ENCODE assay signal across 1 cellular context in the genomic region with DNA sequence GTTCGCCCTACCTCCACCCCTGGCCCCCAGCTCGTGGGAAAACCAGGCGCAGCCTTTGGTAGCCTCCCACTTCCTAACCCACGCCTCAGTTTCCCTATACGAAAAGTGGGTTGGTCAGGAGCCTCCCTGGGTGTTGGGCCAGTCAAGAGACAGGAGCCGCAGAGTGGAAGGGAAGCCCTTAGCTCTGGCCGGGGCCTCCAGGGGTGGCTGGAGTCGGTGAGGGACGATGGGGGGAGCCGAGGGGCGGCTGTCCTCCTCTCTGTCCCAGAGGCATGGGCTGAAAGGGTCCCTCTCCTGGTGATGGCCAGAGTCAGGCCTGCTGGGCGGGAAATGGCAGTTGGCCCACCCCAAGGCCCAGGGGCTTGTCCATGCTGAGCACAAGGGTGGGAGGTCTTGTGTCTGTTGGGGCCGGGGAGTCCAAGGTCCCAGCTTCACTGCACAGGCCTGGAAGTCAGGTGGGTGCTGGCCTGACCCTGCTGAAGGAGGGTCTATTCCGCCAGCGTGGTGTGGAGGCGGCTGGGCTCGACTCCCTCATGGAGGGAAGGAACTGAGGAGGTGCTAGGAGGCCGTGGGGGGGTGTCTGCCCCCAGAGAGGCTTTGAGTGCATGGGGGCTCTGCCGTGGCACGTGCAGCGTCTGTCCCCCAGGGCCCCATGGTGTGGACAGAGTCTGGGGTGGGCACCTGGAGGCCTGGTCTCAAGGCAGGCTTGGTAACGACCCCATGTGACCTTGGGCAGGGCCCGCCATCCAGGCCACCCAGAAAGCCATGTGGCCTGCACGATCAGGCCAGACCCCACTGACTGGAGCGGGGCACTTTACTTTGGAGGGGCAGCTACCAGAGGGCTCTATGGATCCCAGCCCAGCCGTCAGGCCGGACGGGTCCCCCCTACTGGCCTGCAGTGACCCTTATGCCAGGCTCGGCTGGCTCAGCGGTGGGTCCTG.
TF ChIP-seq lines count a peak whose summit lies in the region.

No MANE protein-coding gene starts in this region.

TF ChIP-seq in HepG2, 621 proteins besides CTCF, POLR2A, EP300 and RAD21 (continued from another document and continues in another):
- TF ChIP-seq, protein P1, sequence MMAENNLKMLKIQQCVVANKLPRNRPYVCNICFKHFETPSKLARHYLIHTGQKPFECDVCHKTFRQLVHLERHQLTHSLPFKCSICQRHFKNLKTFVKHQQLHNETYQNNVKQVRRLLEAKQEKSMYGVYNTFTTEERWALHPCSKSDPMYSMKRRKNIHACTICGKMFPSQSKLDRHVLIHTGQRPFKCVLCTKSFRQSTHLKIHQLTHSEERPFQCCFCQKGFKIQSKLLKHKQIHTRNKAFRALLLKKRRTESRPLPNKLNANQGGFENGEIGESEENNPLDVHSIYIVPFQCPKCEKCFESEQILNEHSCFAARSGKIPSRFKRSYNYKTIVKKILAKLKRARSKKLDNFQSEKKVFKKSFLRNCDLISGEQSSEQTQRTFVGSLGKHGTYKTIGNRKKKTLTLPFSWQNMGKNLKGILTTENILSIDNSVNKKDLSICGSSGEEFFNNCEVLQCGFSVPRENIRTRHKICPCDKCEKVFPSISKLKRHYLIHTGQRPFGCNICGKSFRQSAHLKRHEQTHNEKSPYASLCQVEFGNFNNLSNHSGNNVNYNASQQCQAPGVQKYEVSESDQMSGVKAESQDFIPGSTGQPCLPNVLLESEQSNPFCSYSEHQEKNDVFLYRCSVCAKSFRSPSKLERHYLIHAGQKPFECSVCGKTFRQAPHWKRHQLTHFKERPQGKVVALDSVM (CRISPR knock-in tag; IDR thresholded peaks at IDR 0.05): no peak
- TF ChIP-seq RFXAP (CRISPR knock-in tag; IDR thresholded peaks at IDR 0.05; ENCODE audit: borderline replicate concordance): no peak
- no peak for TF ChIP-seq ZNF792 (CRISPR knock-in tag; IDR thresholded peaks at IDR 0.05)
- no peak for TF ChIP-seq ZNF7 (CRISPR knock-in tag; IDR thresholded peaks at IDR 0.05)
- peak; percentile 78; the same call in 1 of the 2 replicates for TF ChIP-seq ZFYVE20 (CRISPR knock-in tag; IDR thresholded peaks at IDR 0.05; ENCODE audit: borderline replicate concordance, low read depth)
- TF ChIP-seq ZFP90 (CRISPR knock-in tag; IDR thresholded peaks at IDR 0.05; ENCODE audit: borderline replicate concordance): no peak; the same call in 1 of the 2 replicates
- TF ChIP-seq MBD4 (IDR thresholded peaks at IDR 0.05; ENCODE audit: borderline replicate concordance, low read length): no peak
- no peak; the same call in none of the 2 replicates for TF ChIP-seq ZNF552 (CRISPR knock-in tag; IDR thresholded peaks at IDR 0.05; ENCODE audit: borderline replicate concordance)
- no peak for TF ChIP-seq NFRKB (IDR thresholded peaks at IDR 0.05)
- TF ChIP-seq KMT2A (CRISPR knock-in tag; IDR thresholded peaks at IDR 0.05): 0 out of 2 replicates have a peak, but pooled peaks have one; percentile 13
- TF ChIP-seq, protein P2, sequence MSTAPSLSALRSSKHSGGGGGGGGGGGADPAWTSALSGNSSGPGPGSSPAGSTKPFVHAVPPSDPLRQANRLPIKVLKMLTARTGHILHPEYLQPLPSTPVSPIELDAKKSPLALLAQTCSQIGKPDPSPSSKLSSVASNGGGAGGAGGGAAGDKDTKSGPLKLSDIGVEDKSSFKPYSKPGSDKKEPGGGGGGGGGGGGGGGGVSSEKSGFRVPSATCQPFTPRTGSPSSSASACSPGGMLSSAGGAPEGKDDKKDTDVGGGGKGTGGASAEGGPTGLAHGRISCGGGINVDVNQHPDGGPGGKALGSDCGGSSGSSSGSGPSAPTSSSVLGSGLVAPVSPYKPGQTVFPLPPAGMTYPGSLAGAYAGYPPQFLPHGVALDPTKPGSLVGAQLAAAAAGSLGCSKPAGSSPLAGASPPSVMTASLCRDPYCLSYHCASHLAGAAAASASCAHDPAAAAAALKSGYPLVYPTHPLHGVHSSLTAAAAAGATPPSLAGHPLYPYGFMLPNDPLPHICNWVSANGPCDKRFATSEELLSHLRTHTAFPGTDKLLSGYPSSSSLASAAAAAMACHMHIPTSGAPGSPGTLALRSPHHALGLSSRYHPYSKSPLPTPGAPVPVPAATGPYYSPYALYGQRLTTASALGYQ (CRISPR knock-in tag; IDR thresholded peaks at IDR 0.05): no peak
- TF ChIP-seq CHCHD3 (CRISPR knock-in tag; IDR thresholded peaks at IDR 0.05): no peak
- TF ChIP-seq HOXA9 (CRISPR knock-in tag; IDR thresholded peaks at IDR 0.05; ENCODE audit: borderline replicate concordance): 0 out of 2 replicates have a peak, but pooled peaks have one; percentile 59
- no peak for TF ChIP-seq RARG (CRISPR knock-in tag; IDR thresholded peaks at IDR 0.05; ENCODE audit: low read depth)
- TF ChIP-seq SNRNP70 (IDR thresholded peaks at IDR 0.05; ENCODE audit: low read depth, low read length): no peak
- no peak; the same call in 1 of the 2 replicates for TF ChIP-seq REXO4 (CRISPR knock-in tag; IDR thresholded peaks at IDR 0.05; ENCODE audit: borderline replicate concordance)
- TF ChIP-seq FOXA3 (CRISPR knock-in tag; IDR thresholded peaks at IDR 0.05): no peak
- TF ChIP-seq ZNF326 (CRISPR knock-in tag; IDR thresholded peaks at IDR 0.05; ENCODE audit: borderline replicate concordance): no peak
- no peak for TF ChIP-seq HMG20A (CRISPR knock-in tag; IDR thresholded peaks at IDR 0.05; ENCODE audit: borderline replicate concordance)
- TF ChIP-seq NR2F1 (CRISPR knock-in tag; IDR thresholded peaks at IDR 0.05): peak in 1 of 2 experiments; percentile 9; a peak in 1 of 4 replicates
- TF ChIP-seq ZNF496 (CRISPR knock-in tag; IDR thresholded peaks at IDR 0.05; ENCODE audit: insufficient replicate concordance): no peak
- no peak for TF ChIP-seq SP4 (CRISPR knock-in tag; IDR thresholded peaks at IDR 0.05)
- TF ChIP-seq ZNF124 (CRISPR knock-in tag; IDR thresholded peaks at IDR 0.05): peak; percentile 20; the same call in 1 of the 2 replicates
- TF ChIP-seq, protein P3, sequence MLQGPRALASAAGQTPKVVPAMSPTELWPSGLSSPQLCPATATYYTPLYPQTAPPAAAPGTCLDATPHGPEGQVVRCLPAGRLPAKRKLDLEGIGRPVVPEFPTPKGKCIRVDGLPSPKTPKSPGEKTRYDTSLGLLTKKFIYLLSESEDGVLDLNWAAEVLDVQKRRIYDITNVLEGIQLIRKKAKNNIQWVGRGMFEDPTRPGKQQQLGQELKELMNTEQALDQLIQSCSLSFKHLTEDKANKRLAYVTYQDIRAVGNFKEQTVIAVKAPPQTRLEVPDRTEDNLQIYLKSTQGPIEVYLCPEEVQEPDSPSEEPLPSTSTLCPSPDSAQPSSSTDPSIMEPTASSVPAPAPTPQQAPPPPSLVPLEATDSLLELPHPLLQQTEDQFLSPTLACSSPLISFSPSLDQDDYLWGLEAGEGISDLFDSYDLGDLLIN (CRISPR knock-in tag; IDR thresholded peaks at IDR 0.05; ENCODE audit: borderline replicate concordance): 0 out of 2 replicates have a peak, but pooled peaks have one; percentile 10
- TF ChIP-seq, protein P4, sequence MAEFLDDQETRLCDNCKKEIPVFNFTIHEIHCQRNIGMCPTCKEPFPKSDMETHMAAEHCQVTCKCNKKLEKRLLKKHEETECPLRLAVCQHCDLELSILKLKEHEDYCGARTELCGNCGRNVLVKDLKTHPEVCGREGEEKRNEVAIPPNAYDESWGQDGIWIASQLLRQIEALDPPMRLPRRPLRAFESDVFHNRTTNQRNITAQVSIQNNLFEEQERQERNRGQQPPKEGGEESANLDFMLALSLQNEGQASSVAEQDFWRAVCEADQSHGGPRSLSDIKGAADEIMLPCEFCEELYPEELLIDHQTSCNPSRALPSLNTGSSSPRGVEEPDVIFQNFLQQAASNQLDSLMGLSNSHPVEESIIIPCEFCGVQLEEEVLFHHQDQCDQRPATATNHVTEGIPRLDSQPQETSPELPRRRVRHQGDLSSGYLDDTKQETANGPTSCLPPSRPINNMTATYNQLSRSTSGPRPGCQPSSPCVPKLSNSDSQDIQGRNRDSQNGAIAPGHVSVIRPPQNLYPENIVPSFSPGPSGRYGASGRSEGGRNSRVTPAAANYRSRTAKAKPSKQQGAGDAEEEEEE (CRISPR knock-in tag; IDR thresholded peaks at IDR 0.05; ENCODE audit: borderline replicate concordance): peak; percentile 82; the same call in 1 of the 2 replicates
- TF ChIP-seq ZKSCAN8 (CRISPR knock-in tag; IDR thresholded peaks at IDR 0.05; ENCODE audit: borderline replicate concordance): no peak
- TF ChIP-seq DMAP1 (CRISPR knock-in tag; IDR thresholded peaks at IDR 0.05): peak; percentile 79; the same call in 1 of the 2 replicates
- TF ChIP-seq, protein P5, sequence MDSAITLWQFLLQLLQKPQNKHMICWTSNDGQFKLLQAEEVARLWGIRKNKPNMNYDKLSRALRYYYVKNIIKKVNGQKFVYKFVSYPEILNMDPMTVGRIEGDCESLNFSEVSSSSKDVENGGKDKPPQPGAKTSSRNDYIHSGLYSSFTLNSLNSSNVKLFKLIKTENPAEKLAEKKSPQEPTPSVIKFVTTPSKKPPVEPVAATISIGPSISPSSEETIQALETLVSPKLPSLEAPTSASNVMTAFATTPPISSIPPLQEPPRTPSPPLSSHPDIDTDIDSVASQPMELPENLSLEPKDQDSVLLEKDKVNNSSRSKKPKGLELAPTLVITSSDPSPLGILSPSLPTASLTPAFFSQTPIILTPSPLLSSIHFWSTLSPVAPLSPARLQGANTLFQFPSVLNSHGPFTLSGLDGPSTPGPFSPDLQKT (CRISPR knock-in tag; IDR thresholded peaks at IDR 0.05; ENCODE audit: borderline replicate concordance): no peak
- TF ChIP-seq RBM22 (optimal IDR thresholded peaks at IDR 0.05; ENCODE audit: low read length): peak; percentile 67
- TF ChIP-seq PHF8 (CRISPR knock-in tag; IDR thresholded peaks at IDR 0.05): peak; percentile 43
- TF ChIP-seq, protein P6, sequence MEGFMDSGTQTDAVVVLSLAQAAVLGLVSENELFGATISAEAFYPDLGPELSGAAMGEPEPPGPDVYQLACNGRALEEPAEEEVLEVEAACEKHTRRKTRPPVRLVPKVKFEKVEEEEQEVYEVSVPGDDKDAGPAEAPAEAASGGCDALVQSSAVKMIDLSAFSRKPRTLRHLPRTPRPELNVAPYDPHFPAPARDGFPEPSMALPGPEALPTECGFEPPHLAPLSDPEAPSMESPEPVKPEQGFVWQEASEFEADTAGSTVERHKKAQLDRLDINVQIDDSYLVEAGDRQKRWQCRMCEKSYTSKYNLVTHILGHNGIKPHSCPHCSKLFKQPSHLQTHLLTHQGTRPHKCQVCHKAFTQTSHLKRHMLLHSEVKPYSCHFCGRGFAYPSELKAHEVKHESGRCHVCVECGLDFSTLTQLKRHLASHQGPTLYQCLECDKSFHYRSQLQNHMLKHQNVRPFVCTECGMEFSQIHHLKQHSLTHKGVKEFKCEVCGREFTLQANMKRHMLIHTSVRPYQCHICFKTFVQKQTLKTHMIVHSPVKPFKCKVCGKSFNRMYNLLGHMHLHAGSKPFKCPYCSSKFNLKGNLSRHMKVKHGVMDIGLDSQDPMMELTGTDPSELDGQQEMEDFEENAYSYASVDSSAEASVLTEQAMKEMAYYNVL (CRISPR knock-in tag; IDR thresholded peaks at IDR 0.05; ENCODE audit: borderline replicate concordance): peak; percentile 30; the same call in 1 of the 2 replicates
- TF ChIP-seq ZNF446 (CRISPR knock-in tag; IDR thresholded peaks at IDR 0.05): peak; percentile 93; the same call in 1 of the 2 replicates
- no peak for TF ChIP-seq MIER3 (CRISPR knock-in tag; IDR thresholded peaks at IDR 0.05; ENCODE audit: borderline replicate concordance)
- TF ChIP-seq, protein P7, sequence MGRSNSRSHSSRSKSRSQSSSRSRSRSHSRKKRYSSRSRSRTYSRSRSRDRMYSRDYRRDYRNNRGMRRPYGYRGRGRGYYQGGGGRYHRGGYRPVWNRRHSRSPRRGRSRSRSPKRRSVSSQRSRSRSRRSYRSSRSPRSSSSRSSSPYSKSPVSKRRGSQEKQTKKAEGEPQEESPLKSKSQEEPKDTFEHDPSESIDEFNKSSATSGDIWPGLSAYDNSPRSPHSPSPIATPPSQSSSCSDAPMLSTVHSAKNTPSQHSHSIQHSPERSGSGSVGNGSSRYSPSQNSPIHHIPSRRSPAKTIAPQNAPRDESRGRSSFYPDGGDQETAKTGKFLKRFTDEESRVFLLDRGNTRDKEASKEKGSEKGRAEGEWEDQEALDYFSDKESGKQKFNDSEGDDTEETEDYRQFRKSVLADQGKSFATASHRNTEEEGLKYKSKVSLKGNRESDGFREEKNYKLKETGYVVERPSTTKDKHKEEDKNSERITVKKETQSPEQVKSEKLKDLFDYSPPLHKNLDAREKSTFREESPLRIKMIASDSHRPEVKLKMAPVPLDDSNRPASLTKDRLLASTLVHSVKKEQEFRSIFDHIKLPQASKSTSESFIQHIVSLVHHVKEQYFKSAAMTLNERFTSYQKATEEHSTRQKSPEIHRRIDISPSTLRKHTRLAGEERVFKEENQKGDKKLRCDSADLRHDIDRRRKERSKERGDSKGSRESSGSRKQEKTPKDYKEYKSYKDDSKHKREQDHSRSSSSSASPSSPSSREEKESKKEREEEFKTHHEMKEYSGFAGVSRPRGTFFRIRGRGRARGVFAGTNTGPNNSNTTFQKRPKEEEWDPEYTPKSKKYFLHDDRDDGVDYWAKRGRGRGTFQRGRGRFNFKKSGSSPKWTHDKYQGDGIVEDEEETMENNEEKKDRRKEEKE (IDR thresholded peaks at IDR 0.05): no peak
- no peak for TF ChIP-seq MBNL3 (CRISPR knock-in tag; conservative IDR thresholded peaks at IDR 0.05)
- TF ChIP-seq ZFP36 (IDR thresholded peaks at IDR 0.05; ENCODE audit: borderline replicate concordance, low read depth, low read length, partially characterized antibody): no peak
- TF ChIP-seq ZBTB42 (CRISPR knock-in tag; IDR thresholded peaks at IDR 0.05): peak; percentile 15; the same call in 1 of the 2 replicates
- no peak; the same call in 1 of the 2 replicates for TF ChIP-seq SMAD3 (CRISPR knock-in tag; IDR thresholded peaks at IDR 0.05)
- no peak for TF ChIP-seq NFYC (CRISPR knock-in tag; IDR thresholded peaks at IDR 0.05)
- peak; percentile 7; the same call in 1 of the 2 replicates for TF ChIP-seq CREM (IDR thresholded peaks at IDR 0.05)
- no peak for TF ChIP-seq CREM (CRISPR knock-in tag; IDR thresholded peaks at IDR 0.05)
- TF ChIP-seq ZNF264 (CRISPR knock-in tag; IDR thresholded peaks at IDR 0.05): no peak
- TF ChIP-seq, protein P8, sequence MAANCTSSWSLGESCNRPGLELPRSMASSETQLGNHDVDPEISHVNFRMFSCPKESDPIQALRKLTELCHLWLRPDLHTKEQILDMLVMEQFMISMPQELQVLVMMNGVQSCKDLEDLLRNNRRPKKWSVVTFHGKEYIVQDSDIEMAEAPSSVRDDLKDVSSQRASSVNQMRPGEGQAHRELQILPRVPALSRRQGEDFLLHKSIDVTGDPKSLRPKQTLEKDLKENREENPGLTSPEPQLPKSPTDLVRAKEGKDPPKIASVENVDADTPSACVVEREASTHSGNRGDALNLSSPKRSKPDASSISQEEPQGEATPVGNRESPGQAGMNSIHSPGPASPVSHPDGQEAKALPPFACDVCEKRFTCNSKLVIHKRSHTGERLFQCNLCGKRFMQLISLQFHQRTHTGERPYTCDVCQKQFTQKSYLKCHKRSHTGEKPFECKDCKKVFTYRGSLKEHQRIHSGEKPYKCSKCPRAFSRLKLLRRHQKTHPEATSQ (CRISPR knock-in tag; IDR thresholded peaks at IDR 0.05; ENCODE audit: borderline replicate concordance): no peak
- no peak; the same call in 1 of the 2 replicates for TF ChIP-seq CHD2 (IDR thresholded peaks at IDR 0.05; ENCODE audit: low read depth, low read length)
- TF ChIP-seq, protein P9, sequence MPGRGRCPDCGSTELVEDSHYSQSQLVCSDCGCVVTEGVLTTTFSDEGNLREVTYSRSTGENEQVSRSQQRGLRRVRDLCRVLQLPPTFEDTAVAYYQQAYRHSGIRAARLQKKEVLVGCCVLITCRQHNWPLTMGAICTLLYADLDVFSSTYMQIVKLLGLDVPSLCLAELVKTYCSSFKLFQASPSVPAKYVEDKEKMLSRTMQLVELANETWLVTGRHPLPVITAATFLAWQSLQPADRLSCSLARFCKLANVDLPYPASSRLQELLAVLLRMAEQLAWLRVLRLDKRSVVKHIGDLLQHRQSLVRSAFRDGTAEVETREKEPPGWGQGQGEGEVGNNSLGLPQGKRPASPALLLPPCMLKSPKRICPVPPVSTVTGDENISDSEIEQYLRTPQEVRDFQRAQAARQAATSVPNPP (CRISPR knock-in tag; IDR thresholded peaks at IDR 0.05): no peak
- TF ChIP-seq YEATS4 (CRISPR knock-in tag; IDR thresholded peaks at IDR 0.05; ENCODE audit: borderline replicate concordance): no peak
